ENCODE assay signal across 11 cellular contexts in genomic region chr18:3794537-3795348, GRCh38.
DNase-seq lines count a peak whose midpoint lies in the region; ATAC-seq, FAIRE-seq and TF ChIP-seq lines count a peak whose summit lies in the region.
"Had no signal": no experiment of that assay in that cellular context is flagged by ENCODE, and none has a peak within 500 bp of the region (broad histone marks: within the 10 kb centered on the region; RNA-seq: fewer than 3 reads in every experiment).

No MANE protein-coding gene starts in this region.

- H3K4me1 ChIP-seq in heart left ventricle, result peaks cover 0 to 3% (median 0%) of the 10 kb centered on the region in 12 donors

- no peaks in the 10 kb centered on the region for H3K36me3 ChIP-seq in heart left ventricle

- ATAC-seq in heart left ventricle (peak in 3 of 4 donors; percentile 36 to 92 (median 63)), Right ventricle myocardium superior (ENCODE audit: poor library complexity) (no peak), SK-N-SH treated with all-trans-retinoic acid at 6 μM for 48 hours (peak; percentile 68), HG03159 (IDR thresholded peaks at IDR 0.05; ENCODE audit: unreplicated experiment) (no peak), HG03135 (IDR thresholded peaks at IDR 0.05; ENCODE audit: unreplicated experiment) (no peak)

- 25 to 38% (median 31%) methylated on average over 9 of the region's 9 CpGs for WGBS in heart left ventricle, 4 donors

- no peak for TF ChIP-seq CTCF in heart left ventricle (IDR thresholded peaks at IDR 0.05)
- no peak for TF ChIP-seq CTCF in fibroblast of the aortic adventitia (IDR thresholded peaks at IDR 0.05; ENCODE audit: insufficient read depth, low read length)

- no peak overlapping the region for H3K4me3 ChIP-seq in heart left ventricle
- H3K4me3 ChIP-seq in fibroblast of the aortic adventitia (ENCODE audit: low read depth, low read length), result no peak overlapping the region

- DNase-seq in heart left ventricle, result peak in 4 of 5 donors; percentile 26 to 33 (median 31)
- DNase-seq in Right ventricle myocardium superior, result no peak
- DNase-seq in fibroblast of the aortic adventitia (ENCODE audit: low read depth), result peak; percentile 99
- DNase-seq in urothelium cell line (ENCODE audit: low spot score), result peak; percentile 85
- no peak for DNase-seq in SHP77 treated with DMSO at 0.1 percent for 48 hours (lab: John Stamatoyannopoulos, UW)
- DNase-seq: CD4-positive, CD25-positive, alpha-beta regulatory T cell had no signal

- TF ChIP-seq POLR2A in heart left ventricle (IDR thresholded peaks at IDR 0.05), result no peak

- intact Hi-C loops in heart left ventricle (cut with DNase I), result loop anchor here in 2 of 10 donors (5.0 to 10.0 kb wide), 2 partner anchors 48 to 60 kb away; no protein-coding TSS in a partner anchor
- intact Hi-C loops in Right ventricle myocardium superior (cut with DNase I), result no loop called here

- no peaks in the 10 kb centered on the region for H3K9me3 ChIP-seq in heart left ventricle

- peak; percentile 96 for FAIRE-seq in urothelium cell line (lab: Jason Lieb, UNC)
- FAIRE-seq: TTC549 had no signal

- no peaks in the 10 kb centered on the region for H3K27me3 ChIP-seq in heart left ventricle

- H3K27ac ChIP-seq in heart left ventricle, result no peak overlapping the region
- H3K27ac ChIP-seq: KMS-11 had no signal

TF ChIP-seq in SK-N-SH treated with all-trans-retinoic acid at 6 μM for 48 hours, 23 proteins besides CTCF, POLR2A, EP300 and RAD21:
- TF ChIP-seq CREB5 (CRISPR knock-in tag; IDR thresholded peaks at IDR 0.05; ENCODE audit: low read depth) (no peak), ZC3H10 (CRISPR knock-in tag; IDR thresholded peaks at IDR 0.05) (no peak), PPARA (CRISPR knock-in tag; IDR thresholded peaks at IDR 0.05; ENCODE audit: borderline replicate concordance) (no peak), SNAI2 (CRISPR knock-in tag; IDR thresholded peaks at IDR 0.05) (no peak), CSRNP3 (CRISPR knock-in tag; IDR thresholded peaks at IDR 0.05) (no peak), ARNTL (CRISPR knock-in tag; IDR thresholded peaks at IDR 0.05; ENCODE audit: borderline replicate concordance, low read depth) (no peak), TSHZ2 (CRISPR knock-in tag; IDR thresholded peaks at IDR 0.05) (no peak), ZNF8 (CRISPR knock-in tag; IDR thresholded peaks at IDR 0.05) (no peak), ISL1 (CRISPR knock-in tag; IDR thresholded peaks at IDR 0.05) (no peak), RARB (CRISPR knock-in tag; IDR thresholded peaks at IDR 0.05) (no peak)

Comparison
In these comparisons a context has a peak if more than half of its experiments do, and no peak if none do; other contexts are left out.
1. ATAC-seq: peak in heart left ventricle (3 of 4) and SK-N-SH treated with all-trans-retinoic acid at 6 μM for 48 hours (single experiment); none in Right ventricle myocardium superior (single experiment), HG03159 (single experiment) and HG03135 (single experiment).
2. DNase-seq: peak in heart left ventricle (4 of 5), fibroblast of the aortic adventitia (single experiment) and urothelium cell line (single experiment); none in Right ventricle myocardium superior (single experiment) and SHP77 treated with DMSO at 0.1 percent for 48 hours (single experiment).